ENCODE assay signal across 22 cellular contexts in the genomic region with DNA sequence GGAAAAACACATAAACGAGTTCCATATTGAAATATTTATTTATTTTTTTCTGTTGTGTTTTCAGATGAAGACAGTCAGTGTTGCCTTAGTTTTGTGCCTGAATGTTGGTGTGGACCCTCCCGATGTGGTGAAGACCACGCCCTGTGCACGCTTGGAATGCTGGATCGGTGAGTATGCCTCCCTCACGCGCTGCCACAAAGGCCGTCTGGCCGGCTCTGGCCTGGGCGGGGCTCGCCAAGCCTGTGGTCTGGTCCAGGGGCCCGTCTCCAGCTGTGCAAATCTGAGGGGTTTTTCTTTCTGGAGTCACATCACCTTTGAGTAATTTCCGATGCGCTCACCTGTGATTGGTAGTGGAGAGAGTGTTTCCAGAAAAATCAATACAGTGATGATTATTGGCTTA.
"Had no signal": no experiment of that assay in that cellular context is flagged by ENCODE, and none has a peak within 500 bp of the region (broad histone marks: within the 10 kb centered on the region; RNA-seq: fewer than 3 reads in every experiment).

No MANE protein-coding gene starts in this region.

- H3K27ac Mint-ChIP-seq: activated naive CD4-positive, alpha-beta T cell treated with anti-CD3 and anti-CD28 coated beads, Interleukin-2, amount 50 U/mL, for 24 hours; nephron had no signal

- H3K4me3 Mint-ChIP-seq: activated naive CD4-positive, alpha-beta T cell treated with anti-CD3 and anti-CD28 coated beads, Interleukin-2, amount 50 U/mL, for 24 hours; immature natural killer cell; memory B cell; nephron had no signal

- H3K9me3 Mint-ChIP-seq: activated naive CD4-positive, alpha-beta T cell treated with anti-CD3 and anti-CD28 coated beads, Interleukin-2, amount 50 U/mL, for 24 hours; immature natural killer cell; memory B cell; nephron had no signal

- H3K36me3 ChIP-seq: brain microvascular endothelial cell, ovary, prostate gland, right atrium auricular region had no signal

- H3K4me3 ChIP-seq: hepatocyte, ovary, prostate gland, right atrium auricular region, upper lobe of left lung had no signal

- H3K27me3 Mint-ChIP-seq: activated naive CD4-positive, alpha-beta T cell treated with anti-CD3 and anti-CD28 coated beads, Interleukin-2, amount 50 U/mL, for 24 hours; memory B cell had no signal

- H3K9me3 ChIP-seq: neutrophil, ovary, prostate gland, right atrium auricular region, upper lobe of left lung had no signal

- H3K27me3 ChIP-seq: brain microvascular endothelial cell, hepatocyte, neutrophil, ovary, right atrium auricular region, upper lobe of left lung had no signal

- ATAC-seq: esophagus mucosa had no signal

- H3K4me1 ChIP-seq: prostate gland, right atrium auricular region had no signal

- H3K27ac ChIP-seq: brain microvascular endothelial cell, hepatocyte, neutrophil, ovary, prostate gland, right atrium auricular region, upper lobe of left lung had no signal

- DNase-seq: activated CD4-positive, alpha-beta T cell treated with anti-CD3 and anti-CD28 coated beads for 1 hour; activated gamma-delta T cell treated with Interleukin-2 at 50 U/mL for 16 hours; activated T-cell treated with anti-CD3 and anti-CD28 coated beads, Interleukin-2, amount 50 U/mL, for 1 hour; aorta; brain microvascular endothelial cell; central memory CD4-positive, alpha-beta T cell; dermis blood vessel endothelial cell; effector CD8-positive, alpha-beta T cell; glutamatergic neuron; immature natural killer cell; ovary; stimulated activated CD4-positive, alpha-beta T cell treated with anti-CD3 and anti-CD28 coated beads, Interleukin-4, amount 100 ng/mL, for 24 hours; stimulated activated naive CD4-positive, alpha-beta T cell treated with Interleukin-2 at 50 U/mL for 16 hours had no signal
